15 cellular contexts compared by ENCODE assay signal in genomic region chr15:77504871-77505270, GRCh38.
"Had no signal": no experiment of that assay in that cellular context is flagged by ENCODE, and none has a peak within 500 bp of the region (broad histone marks: within the 10 kb centered on the region; RNA-seq: fewer than 3 reads in every experiment).

No MANE protein-coding gene starts in this region.

- H3K27ac Mint-ChIP-seq: activated CD4-positive, alpha-beta T cell treated with anti-CD3 and anti-CD28 coated beads for 36 hours; activated CD8-positive, alpha-beta T cell treated with anti-CD3 and anti-CD28 coated beads, Interleukin-2, amount 10 ng/mL, durations not matched to agents 7 days and 5 days; activated naive CD4-positive, alpha-beta T cell treated with anti-CD3 and anti-CD28 coated beads, Interleukin-2, amount 50 U/mL, for 24 hours had no signal

- ATAC-seq: activated CD4-positive, alpha-beta T cell treated with anti-CD3 and anti-CD28 coated beads for 36 hours; activated CD8-positive, alpha-beta T cell treated with anti-CD3 and anti-CD28 coated beads, Interleukin-2, amount 10 ng/mL, durations not matched to agents 7 days and 5 days; body of pancreas; K562 had no signal

- H3K4me3 ChIP-seq: ascending aorta, body of pancreas, cardiac muscle cell, K562 had no signal

- H3K27me3 ChIP-seq: ascending aorta, body of pancreas, cardiac muscle cell had no signal

- H3K36me3 Mint-ChIP-seq: activated naive CD4-positive, alpha-beta T cell treated with anti-CD3 and anti-CD28 coated beads, Interleukin-2, amount 50 U/mL, for 24 hours had no signal

- H3K27me3 Mint-ChIP-seq: activated CD4-positive, alpha-beta T cell treated with anti-CD3 and anti-CD28 coated beads for 36 hours; activated naive CD4-positive, alpha-beta T cell treated with anti-CD3 and anti-CD28 coated beads, Interleukin-2, amount 50 U/mL, for 24 hours had no signal

- H3K36me3 ChIP-seq: ascending aorta, cardiac muscle cell, WERI-Rb-1 had no signal

- DNase-seq: activated CD4-positive, alpha-beta T cell treated with anti-CD3 and anti-CD28 coated beads for 36 hours; activated CD8-positive, alpha-beta memory T cell treated with anti-CD3 and anti-CD28 coated beads, Interleukin-2, amount 50 U/mL, for 48 hours; activated CD8-positive, alpha-beta T cell treated with anti-CD3 and anti-CD28 coated beads, Interleukin-2, amount 10 ng/mL, durations not matched to agents 7 days and 5 days; activated naive CD4-positive, alpha-beta T cell; activated T-cell treated with anti-CD3 and anti-CD28 coated beads, Interleukin-2, amount 50 U/mL, for 1 hour; Kasumi-1; SIG-M5; T-helper 2 cell; T1000; WERI-Rb-1 had no signal

- H3K4me3 Mint-ChIP-seq: activated CD4-positive, alpha-beta T cell treated with anti-CD3 and anti-CD28 coated beads for 36 hours; activated CD8-positive, alpha-beta T cell treated with anti-CD3 and anti-CD28 coated beads, Interleukin-2, amount 10 ng/mL, durations not matched to agents 7 days and 5 days; activated naive CD4-positive, alpha-beta T cell treated with anti-CD3 and anti-CD28 coated beads, Interleukin-2, amount 50 U/mL, for 24 hours had no signal

- H3K9me3 Mint-ChIP-seq: activated naive CD4-positive, alpha-beta T cell treated with anti-CD3 and anti-CD28 coated beads, Interleukin-2, amount 50 U/mL, for 24 hours had no signal

- H3K9me3 ChIP-seq: ascending aorta, body of pancreas had no signal

- H3K27ac ChIP-seq: ascending aorta, body of pancreas, cardiac muscle cell, WERI-Rb-1 had no signal
